In genomic region chr22:44166448-44166847, GRCh38 we compare ENCODE assay signal across 1 cellular context.
A peak's percentile ranks its signal among the peaks of the same experiment; 100 is the strongest.
TF ChIP-seq lines count a peak whose summit lies in the region.

No MANE protein-coding gene starts in this region.

TF ChIP-seq in HEK293, 187 proteins besides CTCF, POLR2A, EP300 and RAD21 (continued from another document):
- peak; percentile 85 for TF ChIP-seq ZIC2 (tag by site-specific recombination; IDR thresholded peaks at IDR 0.05)
- TF ChIP-seq ZNF211 (tag by site-specific recombination; IDR thresholded peaks at IDR 0.05; ENCODE audit: low read depth), result no peak
